ENCODE assay signal across 8 cellular contexts in the genomic region with DNA sequence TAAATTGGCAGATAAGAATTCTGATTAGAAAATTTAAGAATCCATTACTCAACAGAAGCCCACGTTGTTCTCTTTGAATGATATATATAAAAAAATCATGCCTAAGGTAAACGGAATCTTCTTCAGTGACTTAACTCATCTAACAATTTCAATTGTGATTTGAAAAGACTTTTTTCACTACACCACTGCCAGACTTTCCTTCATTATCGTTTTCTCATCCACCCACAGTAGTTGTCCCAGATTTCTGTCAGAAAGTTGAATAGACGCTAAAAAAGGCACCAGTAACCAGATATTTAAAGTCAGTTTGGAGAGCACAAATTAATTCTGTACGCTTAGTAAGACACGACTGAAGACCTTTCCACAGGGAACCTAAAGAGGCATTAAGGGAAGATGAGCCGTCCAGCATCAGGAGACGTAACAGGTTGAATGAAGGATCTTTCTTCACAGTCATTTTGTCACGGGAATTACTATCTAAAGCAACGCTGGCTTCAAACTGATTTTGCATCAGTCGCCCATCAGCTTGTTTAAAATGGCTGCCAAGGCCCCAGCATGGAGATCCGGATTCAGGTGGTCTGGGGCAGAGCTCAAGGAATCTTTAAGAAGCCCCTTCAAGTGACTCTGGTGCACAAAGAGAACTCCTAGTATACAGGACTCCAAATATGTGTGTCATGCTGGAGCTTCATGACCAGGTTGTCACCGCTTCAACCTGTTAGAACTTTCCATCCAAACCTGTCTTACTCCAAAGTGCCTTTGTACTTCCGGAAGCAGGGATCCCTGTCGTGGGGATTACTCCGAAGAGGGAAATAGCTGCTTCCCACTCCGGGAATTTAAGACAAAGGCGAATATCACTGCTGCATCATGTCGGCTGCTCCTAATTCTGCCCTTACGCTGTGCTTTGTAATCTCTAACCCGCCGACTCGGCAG. TPM values are rescaled to one million over a fixed set of nuclear protein-coding genes. Genes with fewer than 3 reads are reported as not detected.
A peak's percentile ranks its signal among the peaks of the same experiment; 100 is the strongest.
DNase-seq lines count a peak whose midpoint lies in the region; ATAC-seq and TF ChIP-seq lines count a peak whose summit lies in the region.

No MANE protein-coding gene starts in this region.

- WGBS in GM23248 (ENCODE audit: low coverage in 1 of 2, low lambda C conversion rate in 2 of 2, missing lambda C conversion rate in 2 of 2), 2 experiments = 20 to 21% methylated on average over 23 of the region's 23 CpGs

- peaks cover 16% of the 10 kb centered on the region for H3K36me3 Mint-ChIP-seq in T-helper 2 cell treated with Interferon-gamma antibody and Interleukin-4, amounts not matched to agents 5 μg/mL and 100 μg/mL, for 36 hours (ENCODE audit: low read depth)

- CTCF ChIA-PET in AG04450 (lab: Charles Lee) = interaction anchor here (0.7 to 1.1 kb wide), 4 partner anchors 13 to 36 kb away, joined by 3 to 5 read pairs (median 4); no protein-coding TSS in a partner anchor

- H3K4me3 ChIP-seq in AG04450 (ENCODE audit: low read depth, low read length) = peak overlapping the region; percentile 85
- H3K4me3 ChIP-seq in GM23248 = peak overlapping the region; percentile 92
- peak overlapping the region; percentile 60 to 96 (median 80) for H3K4me3 ChIP-seq in fibroblast of lung (replicated peaks in 1 of 4; ENCODE audit: control extremely low read depth in 1 of 4, insufficient read depth in 1 of 4, low read depth in 3 of 4, low read length in 4 of 4)
- H3K4me3 ChIP-seq in neutrophil (ENCODE audit: low read depth in 1 of 2, low read length in 1 of 2) = peak overlapping the region; percentile 75 to 90

- TF ChIP-seq CTCF in AG04450 (IDR thresholded peaks at IDR 0.05; ENCODE audit: low read depth, low read length) (no peak), fibroblast of lung (conservative IDR thresholded peaks at IDR 0.05 in 1 of 2, IDR thresholded peaks at IDR 0.05 in 1 of 2; ENCODE audit: low read depth in 1 of 2, low read length in 2 of 2) (no peak), neutrophil (IDR thresholded peaks at IDR 0.05) (no peak)

- H3K9me2 ChIP-seq in GM23248 (ENCODE audit: insufficient read depth) = no peaks in the 10 kb centered on the region

- in situ Hi-C loops in GM23248 (cut with MboI) = no loop called here

- DNase-seq in AG04450 (ENCODE audit: low read depth, low spot score) (no peak), GM23248 (peak; percentile 46), fibroblast of lung (ENCODE audit: low read depth in 2 of 2) (peak in 1 of 2 donors; percentile 32), epidermal melanocyte (ENCODE audit: insufficient read length, low spot score) (no peak)
- no peak for DNase-seq in T-helper 2 cell treated with Interferon-gamma antibody and Interleukin-4, amounts not matched to agents 5 μg/mL and 100 μg/mL, for 36 hours (ENCODE audit: low spot score)
- DNase-seq in activated CD4-positive, CD25-positive, alpha-beta regulatory T cell (lab: John Stamatoyannopoulos, UW) = no peak

- H3K9me3 ChIP-seq in AG04450 (ENCODE audit: control insufficient read depth, insufficient read depth, low read length) = peaks cover 3% of the 10 kb centered on the region; the same call in 1 of the 2 replicates
- H3K9me3 ChIP-seq in GM23248 (ENCODE audit: low read depth) = no peaks in the 10 kb centered on the region
- no peaks in the 10 kb centered on the region for H3K9me3 ChIP-seq in fibroblast of lung (ENCODE audit: control insufficient read depth, insufficient read depth, low read depth, low read length)
- H3K9me3 ChIP-seq in neutrophil = no peaks in the 10 kb centered on the region

- H3K9me3 Mint-ChIP-seq in T-helper 2 cell treated with Interferon-gamma antibody and Interleukin-4, amounts not matched to agents 5 μg/mL and 100 μg/mL, for 36 hours = no peaks in the 10 kb centered on the region

- H3K27me3 ChIP-seq in AG04450 (ENCODE audit: control insufficient read depth, insufficient read depth, low read length) (peaks cover 4% of the 10 kb centered on the region), GM23248 (replicated peaks; ENCODE audit: insufficient read depth) (no peaks in the 10 kb centered on the region), fibroblast of lung (ENCODE audit: control insufficient read depth, insufficient read depth, low read length) (peaks cover 2% of the 10 kb centered on the region), neutrophil (peaks cover 43% of the 10 kb centered on the region)

- H3F3A ChIP-seq in GM23248 (ENCODE audit: insufficient read depth) = peaks cover 14% of the 10 kb centered on the region

- peak overlapping the region; percentile 84 for H3K27ac Mint-ChIP-seq in T-helper 2 cell treated with Interferon-gamma antibody and Interleukin-4, amounts not matched to agents 5 μg/mL and 100 μg/mL, for 36 hours

- peak overlapping the region; percentile 96 for H3K4me3 Mint-ChIP-seq in T-helper 2 cell treated with Interferon-gamma antibody and Interleukin-4, amounts not matched to agents 5 μg/mL and 100 μg/mL, for 36 hours

- peak overlapping the region; percentile 85 for H3K27ac ChIP-seq in AG04450 (ENCODE audit: low read depth, low read length)
- peak overlapping the region; percentile 80 for H3K27ac ChIP-seq in GM23248
- peak overlapping the region; percentile 93 for H3K27ac ChIP-seq in fibroblast of lung (ENCODE audit: insufficient read depth, low read length)
- H3K27ac ChIP-seq in neutrophil = peak overlapping the region; percentile 86

- H3K27me3 Mint-ChIP-seq in T-helper 2 cell treated with Interferon-gamma antibody and Interleukin-4, amounts not matched to agents 5 μg/mL and 100 μg/mL, for 36 hours (ENCODE audit: low read depth) = peaks cover 20% of the 10 kb centered on the region

- peak overlapping the region; percentile 90 for H3K9ac ChIP-seq in GM23248
- peak overlapping the region; percentile 80 for H3K9ac ChIP-seq in fibroblast of lung (ENCODE audit: insufficient read depth, low read length)

- peaks cover 30% of the 10 kb centered on the region for H3K4me1 Mint-ChIP-seq in T-helper 2 cell treated with Interferon-gamma antibody and Interleukin-4, amounts not matched to agents 5 μg/mL and 100 μg/mL, for 36 hours (ENCODE audit: low read depth)

- H3K4me1 ChIP-seq in GM23248 (ENCODE audit: insufficient read depth) (peaks cover 11% of the 10 kb centered on the region), fibroblast of lung (ENCODE audit: control insufficient read depth, extremely low read depth, insufficient read depth, low read length) (no peaks in the 10 kb centered on the region), neutrophil (ENCODE audit: control insufficient read depth in 1 of 2, insufficient read depth in 1 of 2, low read depth in 1 of 2, low read length in 1 of 2) (peaks cover 18 to 20% of the 10 kb centered on the region in 2 experiments)

- H3K79me2 ChIP-seq in GM23248 (ENCODE audit: insufficient read depth) (peaks cover 51% of the 10 kb centered on the region), fibroblast of lung (ENCODE audit: control insufficient read depth, insufficient read depth, low read length) (peaks cover 34% of the 10 kb centered on the region)

- POLR2A ChIA-PET in AG04450 (lab: Yijun Ruan, JAX) = interaction anchor here (0.5 to 0.6 kb wide), 3 partner anchors 14 to 1194 kb away, joined by 3 to 4 read pairs (median 3); no protein-coding TSS in a partner anchor

- H2AFZ ChIP-seq in GM23248 (peak overlapping the region; percentile 97), fibroblast of lung (ENCODE audit: low read length) (peak overlapping the region; percentile 80)

- peak overlapping the region; percentile 99 for H3K4me2 ChIP-seq in GM23248 (ENCODE audit: unreplicated experiment)
- H3K4me2 ChIP-seq in fibroblast of lung (ENCODE audit: extremely low read depth, insufficient read depth, low read length) = peak overlapping the region; percentile 92

- no peak for ATAC-seq in GM18498 (IDR thresholded peaks at IDR 0.05; ENCODE audit: unreplicated experiment)

- H4K20me1 ChIP-seq in GM23248 (ENCODE audit: insufficient read depth) (no peaks in the 10 kb centered on the region), fibroblast of lung (ENCODE audit: control insufficient read depth, extremely low read depth, insufficient read depth, low read length) (no peaks in the 10 kb centered on the region)

- H3K36me3 ChIP-seq in GM23248 (ENCODE audit: low read depth) (no peaks in the 10 kb centered on the region), fibroblast of lung (ENCODE audit: control insufficient read depth, insufficient read depth, low read length) (no peaks in the 10 kb centered on the region), neutrophil (no peaks in the 10 kb centered on the region)

RNA-seq across cellular contexts. Expression of a gene that starts 1.2 kb away (rescaled TPM):
- polyA plus RNA-seq in AG04450 (2011; rRNA removed) = 158 and 225 TPM in 2 replicates
- 19.3 and 39.3 TPM in 2 replicates for polyA minus RNA-seq in AG04450 (2011; rRNA and poly(A)+ RNA removed)
- total RNA-seq in GM23248 (2014; rRNA removed; shearing (Covaris generic)) = 154 and 173 TPM in 2 replicates
- 211 and 217 TPM in 2 replicates for polyA plus RNA-seq in GM23248 (2016; fragmentation: Nextera tagmentation; extraction: Ambion mirVana)
- total RNA-seq in fibroblast of lung = 98.6 and 121 TPM in 2 replicates
- polyA plus RNA-seq in fibroblast of lung = 245 and 257 TPM in 2 replicates
- 135 and 146 TPM in 2 replicates for polyA plus RNA-seq in fibroblast of lung (2012)
- polyA minus RNA-seq in fibroblast of lung (ENCODE audit: low replicate concordance) = 3.8 and 4.3 TPM in 2 replicates

RNA-seq across cellular contexts. Expression of a gene that starts 6.1 kb away (rescaled TPM):
- polyA plus RNA-seq in AG04450 (2011; rRNA removed) (0.04 TPM in 1 of 2 replicates, not detected in the other), GM23248 (2016; fragmentation: Nextera tagmentation; extraction: Ambion mirVana) (0.23 and 0.32 TPM in 2 replicates), fibroblast of lung (0.12 and 0.19 TPM in 2 replicates)
- polyA minus RNA-seq in AG04450 (2011; rRNA and poly(A)+ RNA removed) = not detected in 2 replicates
- 0.11 TPM in 1 of 2 replicates, not detected in the other for total RNA-seq in GM23248 (2014; rRNA removed; shearing (Covaris generic))
- total RNA-seq in fibroblast of lung = under 0.01 and 0.26 TPM in 2 replicates
- 0.16 TPM in 1 of 2 replicates, not detected in the other for polyA plus RNA-seq in fibroblast of lung (2012)
- polyA minus RNA-seq in fibroblast of lung (ENCODE audit: low replicate concordance) = not detected in 2 replicates

RNA-seq across cellular contexts. Expression of a gene that starts 30.1 kb away (rescaled TPM):
- polyA plus RNA-seq in AG04450 (2011; rRNA removed) (0.20 TPM in 1 of 2 replicates, not detected in the other), GM23248 (2016; fragmentation: Nextera tagmentation; extraction: Ambion mirVana) (0.41 and 1.1 TPM in 2 replicates), fibroblast of lung (0.41 and 0.43 TPM in 2 replicates)
- 0.51 TPM in 1 of 2 replicates, not detected in the other for polyA minus RNA-seq in AG04450 (2011; rRNA and poly(A)+ RNA removed)
- total RNA-seq in GM23248 (2014; rRNA removed; shearing (Covaris generic)) = 0.22 and 1.3 TPM in 2 replicates
- 0.51 and 0.66 TPM in 2 replicates for total RNA-seq in fibroblast of lung
- 0.36 and 0.56 TPM in 2 replicates for polyA plus RNA-seq in fibroblast of lung (2012)
- not detected in 2 replicates for polyA minus RNA-seq in fibroblast of lung (ENCODE audit: low replicate concordance)
